Comparison of ENCODE assay signal across 13 cellular contexts in the genomic region with DNA sequence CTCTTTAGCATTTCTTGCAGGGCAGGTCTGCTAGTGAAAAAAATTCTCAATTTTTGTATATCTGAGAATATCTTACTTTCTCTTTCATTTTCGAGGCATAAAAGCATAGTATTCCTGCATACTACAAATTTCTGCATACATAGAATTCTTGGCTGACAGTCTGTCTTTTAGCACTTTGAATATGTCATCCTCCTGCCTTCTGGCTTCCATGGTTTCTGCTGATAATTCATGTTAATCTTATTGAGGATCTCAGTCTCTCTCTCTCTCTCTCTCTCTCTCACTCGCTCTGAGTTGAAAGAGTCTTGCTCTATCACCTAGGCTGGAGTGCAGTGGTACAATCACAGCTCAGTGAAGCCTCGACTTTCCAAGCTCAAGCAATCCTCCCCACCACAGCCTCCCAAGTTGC.
A peak's percentile ranks its signal among the peaks of the same experiment; 100 is the strongest.
DNase-seq lines count a peak whose midpoint lies in the region; ATAC-seq, FAIRE-seq and TF ChIP-seq lines count a peak whose summit lies in the region.
"Had no signal": no experiment of that assay in that cellular context is flagged by ENCODE, and none has a peak within 500 bp of the region (broad histone marks: within the 10 kb centered on the region; RNA-seq: fewer than 3 reads in every experiment).

No MANE protein-coding gene starts in this region.

- H3K4me1 ChIP-seq in vagina = no peaks in the 10 kb centered on the region
- H3K4me1 ChIP-seq: gastroesophageal sphincter had no signal

- TF ChIP-seq CTCF in WI38 (IDR thresholded peaks at IDR 0.05; ENCODE audit: low read depth, low read length) = no peak
- no peak for TF ChIP-seq CTCF in fibroblast of the aortic adventitia (IDR thresholded peaks at IDR 0.05; ENCODE audit: insufficient read depth, low read length)
- TF ChIP-seq CTCF in D721Med (IDR thresholded peaks at IDR 0.05; ENCODE audit: insufficient read depth, missing control alignments) = no peak
- no peak for TF ChIP-seq CTCF in vagina (IDR thresholded peaks at IDR 0.05)

- H3K36me3 ChIP-seq in vagina = no peaks in the 10 kb centered on the region
- H3K36me3 ChIP-seq: gastroesophageal sphincter had no signal

- in situ Hi-C loops in ACHN (cut with HindIII; ENCODE audit: low pct_ligation_motif_present, low pct_unique_long_range_greater_than_20kb, low sequenced_read_pairs) = no loop called here

- peak overlapping the region; percentile 0; the same call in 1 of the 2 replicates for H3K4me3 ChIP-seq in WI38 (ENCODE audit: low read depth, low read length)
- no peak overlapping the region for H3K4me3 ChIP-seq in fibroblast of the aortic adventitia (ENCODE audit: low read depth, low read length)
- no peak overlapping the region for H3K4me3 ChIP-seq in vagina
- H3K4me3 ChIP-seq: gastroesophageal sphincter, GM23338 had no signal

- DNase-seq in ACHN = peak; percentile 7
- peak; percentile 21 for DNase-seq in fibroblast of the aortic adventitia (ENCODE audit: low read depth)
- no peak for DNase-seq in D721Med (ENCODE audit: insufficient read length, low spot score)
- DNase-seq in stimulated activated CD8-positive, alpha-beta memory T cell treated with anti-CD3 and anti-CD28 coated beads, Interleukin-4, amount 100 ng/mL, for 48 hours = no peak
- DNase-seq in NCI-H2107 (lab: John Stamatoyannopoulos, UW) = no peak
- no peak for DNase-seq in vagina (ENCODE audit: extremely low spot score in 2 of 2)
- DNase-seq: effector memory CD4-positive, alpha-beta T cell; NCI-H2081; SIG-M5 had no signal

- FAIRE-seq in D721Med (lab: Jason Lieb, UNC) = no peak

- no peak overlapping the region for H3K27ac ChIP-seq in vagina
- H3K27ac ChIP-seq: gastroesophageal sphincter had no signal

- peak; percentile 59 for ATAC-seq in GM19438 (IDR thresholded peaks at IDR 0.05; ENCODE audit: low read depth, unreplicated experiment)
- ATAC-seq: gastroesophageal sphincter, GM23338 had no signal

- no peak for TF ChIP-seq POLR2A in vagina (IDR thresholded peaks at IDR 0.05)

- no peaks in the 10 kb centered on the region for H3K27me3 ChIP-seq in vagina
- H3K27me3 ChIP-seq: gastroesophageal sphincter had no signal

- H3K9me3 ChIP-seq in vagina = no peaks in the 10 kb centered on the region
- H3K9me3 ChIP-seq: gastroesophageal sphincter had no signal

- intact Hi-C loops in vagina (cut with DNase I) = no loop called here

Comparison
In these comparisons a context has a peak if more than half of its experiments do, and no peak if none do; other contexts are left out.
1. DNase-seq: peak in ACHN (single experiment) and fibroblast of the aortic adventitia (single experiment); none in D721Med (single experiment), stimulated activated CD8-positive, alpha-beta memory T cell treated with anti-CD3 and anti-CD28 coated beads, Interleukin-4, amount 100 ng/mL, for 48 hours (single experiment), NCI-H2107 (single experiment) and vagina (0 of 2).